2 cellular contexts compared by ENCODE assay signal in genomic region chr22:37213218-37213855, GRCh38.
TF ChIP-seq lines count a peak whose summit lies in the region.

No MANE protein-coding gene starts in this region.

TF ChIP-seq in HEK293, 187 proteins besides CTCF, POLR2A, EP300 and RAD21:
- TF ChIP-seq EGR2 (tag by site-specific recombination; IDR thresholded peaks at IDR 0.05; ENCODE audit: low read depth) (peak; percentile 35; the same call in 1 of the 2 replicates), ZNF830 (tag by site-specific recombination; IDR thresholded peaks at IDR 0.05; ENCODE audit: low read depth) (no peak), ZNF280C (tag by site-specific recombination; IDR thresholded peaks at IDR 0.05) (no peak), ZNF174 (tag by site-specific recombination; IDR thresholded peaks at IDR 0.05) (no peak), ZNF704 (tag by site-specific recombination; IDR thresholded peaks at IDR 0.05) (no peak), ZNF449 (tag by site-specific recombination; IDR thresholded peaks at IDR 0.05) (no peak)

TF ChIP-seq in H1, 55 proteins besides CTCF, POLR2A, EP300 and RAD21:
- TF ChIP-seq CHD1 (IDR thresholded peaks at IDR 0.05; ENCODE audit: low read depth, low read length) (no peak), SAP30 (IDR thresholded peaks at IDR 0.05; ENCODE audit: insufficient read depth, insufficient replicate concordance, low read length) (no peak), KDM4A (IDR thresholded peaks at IDR 0.05; ENCODE audit: low read depth, low read length, severe bottlenecking) (no peak), BACH1 (IDR thresholded peaks at IDR 0.05; ENCODE audit: low read length) (no peak), SIN3A (conservative IDR thresholded peaks at IDR 0.05 in 1 of 2, IDR thresholded peaks at IDR 0.05 in 1 of 2; ENCODE audit: low read depth in 1 of 2, low read length in 2 of 2) (no peak), SP1 (IDR thresholded peaks at IDR 0.05; ENCODE audit: low read depth, low read length) (no peak), KDM5A (IDR thresholded peaks at IDR 0.05; ENCODE audit: low read length) (no peak), RXRA (IDR thresholded peaks at IDR 0.05; ENCODE audit: insufficient read depth, low read depth, low read length) (no peak), HDAC6 (IDR thresholded peaks at IDR 0.05; ENCODE audit: low read depth, low read length) (no peak)
